ENCODE assay signal across 32 cellular contexts in genomic region chr5:126575644-126576043, GRCh38.
"Had no signal": no experiment of that assay in that cellular context is flagged by ENCODE, and none has a peak within 500 bp of the region (broad histone marks: within the 10 kb centered on the region; RNA-seq: fewer than 3 reads in every experiment).

No MANE protein-coding gene starts in this region.

- H3K9me3 ChIP-seq: ascending aorta, MG63, SJSA1 had no signal

- H3K27me3 ChIP-seq: ascending aorta, MG63, SJSA1 had no signal

- DNase-seq: activated CD4-positive, alpha-beta memory T cell treated with anti-CD3 and anti-CD28 coated beads, Interleukin-2, amount 10 ng/mL, durations not matched to agents 7 days and 5 days; activated CD4-positive, alpha-beta T cell treated with anti-CD3 and anti-CD28 coated beads for 1 hour; activated CD4-positive, alpha-beta T cell treated with anti-CD3 and anti-CD28 coated beads for 48 hours; activated CD4-positive, CD25-positive, alpha-beta regulatory T cell; activated gamma-delta T cell; activated naive CD4-positive, alpha-beta T cell treated with Interleukin-2 at 50 U/mL for 16 hours; activated naive CD8-positive, alpha-beta T cell treated with anti-CD3 and anti-CD28 coated beads, Interleukin-2, amount 10 ng/mL, durations not matched to agents 7 days and 5 days; activated T-cell treated with anti-CD3 and anti-CD28 coated beads, Interleukin-2, amount 50 U/mL, for 24 hours; amygdala; Kasumi-1; KG1; MG63; NCI-H1092 treated with DMSO at 0.1 percent for 48 hours; NCI-H1417 treated with DMSO at 0.1 percent for 48 hours; NCI-H1694; NCI-H1930; NCI-H2081 treated with DMSO at 0.1 percent for 48 hours; NCI-H226; NCI-H446 treated with DMSO at 0.1 percent for 48 hours; NCI-H524; NCI-H69; NCI-H82; RPMI8226; SHP77 treated with DMSO at 0.1 percent for 48 hours; T-cell; T-helper 17 cell; T-helper 9 cell had no signal

- H3K4me3 ChIP-seq: ascending aorta, MG63, SJSA1 had no signal

- H3K27ac ChIP-seq: ascending aorta, SJSA1, VCaP had no signal

- ATAC-seq: Panc1, SK-N-SH treated with all-trans-retinoic acid at 6 μM for 48 hours, T-cell, T-helper 17 cell had no signal

- H3K4me1 ChIP-seq: ascending aorta, SJSA1 had no signal
